8 cellular contexts compared by ENCODE assay signal in genomic region chr11:71998649-71999310, GRCh38. TPM values are rescaled to one million over a fixed set of nuclear protein-coding genes. Genes with fewer than 3 reads are reported as not detected.
DNase-seq lines count a peak whose midpoint lies in the region; ATAC-seq and TF ChIP-seq lines count a peak whose summit lies in the region.

Gene IL18BP, plus strand, starts transcription at chr11:71998909. Its CDS starts 1,076 bp downstream, at chr11:71999985.

- peaks cover 18% of the 10 kb centered on the region for H3K36me3 Mint-ChIP-seq in neural progenitor cell

- no peaks in the 10 kb centered on the region for H4K20me1 ChIP-seq in OCI-LY3 (ENCODE audit: insufficient read depth, low read length)
- peaks cover 6% of the 10 kb centered on the region for H4K20me1 ChIP-seq in neural progenitor cell (ENCODE audit: low read depth)

- H3K27me3 ChIP-seq in OCI-LY3 (ENCODE audit: low read depth, low read length) (no peaks in the 10 kb centered on the region), neural progenitor cell (no peaks in the 10 kb centered on the region), MG63 (no peaks in the 10 kb centered on the region)

- H3K4me1 Mint-ChIP-seq in neural progenitor cell: peaks cover 2% of the 10 kb centered on the region

- H2AFZ ChIP-seq in OCI-LY3 (ENCODE audit: low read depth, low read length) (no peak within 1 kb of the TSS), neural progenitor cell (replicated peaks) (no peak within 1 kb of the TSS)

- peaks cover 13% of the 10 kb centered on the region for H3F3A ChIP-seq in neural progenitor cell (ENCODE audit: low read depth)

- TF ChIP-seq CTCF in OCI-LY3 (IDR thresholded peaks at IDR 0.05; ENCODE audit: low read depth, low read length): no peak
- TF ChIP-seq CTCF in neural progenitor cell (IDR thresholded peaks at IDR 0.05): no peak

- peak within 1 kb of the TSS; percentile 67 for H3K4me2 ChIP-seq in OCI-LY3 (ENCODE audit: low read length)
- H3K4me2 ChIP-seq in neural progenitor cell: no peak within 1 kb of the TSS

- no peaks in the 10 kb centered on the region for H3K9me3 Mint-ChIP-seq in neural progenitor cell

- no peaks in the 10 kb centered on the region for H3K9me3 ChIP-seq in OCI-LY3 (ENCODE audit: insufficient read depth, low read length)
- H3K9me3 ChIP-seq in neural progenitor cell (ENCODE audit: low read depth): no peaks in the 10 kb centered on the region
- no peaks in the 10 kb centered on the region for H3K9me3 ChIP-seq in MG63

- H3K4me3 ChIP-seq in OCI-LY3 (ENCODE audit: low read length) (peak within 1 kb of the TSS; percentile 46; the same call in 1 of the 2 replicates), neural progenitor cell (no peak within 1 kb of the TSS), MG63 (no peak within 1 kb of the TSS)

- H3K36me3 ChIP-seq in OCI-LY3 (replicated peaks; ENCODE audit: low read depth, low read length) (peaks cover 41% of the 10 kb centered on the region), neural progenitor cell (no peaks in the 10 kb centered on the region), MG63 (peaks cover 24% of the 10 kb centered on the region)

- peak; percentile 61 for ATAC-seq in GM18909 (IDR thresholded peaks at IDR 0.05; ENCODE audit: poor library complexity, unreplicated experiment)

- H3K4me3 Mint-ChIP-seq in neural progenitor cell: no peak within 1 kb of the TSS

- peaks cover 46% of the 10 kb centered on the region for H3K4me1 ChIP-seq in OCI-LY3 (ENCODE audit: low read length)
- H3K4me1 ChIP-seq in neural progenitor cell: no peaks in the 10 kb centered on the region

- H3K79me2 ChIP-seq in OCI-LY3 (ENCODE audit: low read length) (no peaks in the 10 kb centered on the region), neural progenitor cell (ENCODE audit: low read depth) (no peaks in the 10 kb centered on the region)

- peak; percentile 69 for DNase-seq in dermis blood vessel endothelial cell
- no peak for DNase-seq in neural progenitor cell (ENCODE audit: low spot score)
- no peak for DNase-seq in NCI-H524 treated with DMSO at 0.1 percent for 48 hours (lab: John Stamatoyannopoulos, UW)
- DNase-seq in MG63: no peak
- no peak for DNase-seq in activated gamma-delta T cell treated with Interleukin-2 at 50 U/mL for 16 hours
- no peak for DNase-seq in NCI-H187 (lab: John Stamatoyannopoulos, UW)

- H3K9ac ChIP-seq in OCI-LY3 (ENCODE audit: low read length) (peak within 1 kb of the TSS; percentile 56; the same call in 1 of the 2 replicates), neural progenitor cell (no peak within 1 kb of the TSS)

- peaks cover 5% of the 10 kb centered on the region for H3K27me3 Mint-ChIP-seq in neural progenitor cell (ENCODE audit: insufficient read depth, low read depth)

- peak within 1 kb of the TSS; percentile 18 for H3K27ac Mint-ChIP-seq in neural progenitor cell

- H3K27ac ChIP-seq in OCI-LY3 (ENCODE audit: low read length): peak within 1 kb of the TSS; percentile 65
- H3K27ac ChIP-seq in neural progenitor cell: no peak within 1 kb of the TSS

RNA-seq across cellular contexts. Expression of gene IL18BP, which starts in this region (rescaled TPM):
- total RNA-seq in dermis blood vessel endothelial cell (2.2 and 4.6 TPM in 2 replicates), neural progenitor cell (ENCODE audit: low replicate concordance) (7.5 and 10.3 TPM in 2 replicates)
- 1.0 TPM in 1 of 2 replicates, not detected in the other for total RNA-seq in MG63 (2014; rRNA removed; shearing (Covaris generic); ENCODE audit: low replicate concordance)
